In genomic region chr1:204148098-204148406, GRCh38 we compare ENCODE assay signal across 20 cellular contexts. TPM values are rescaled to one million over a fixed set of nuclear protein-coding genes. Genes with fewer than 3 reads are reported as not detected.
DNase-seq lines count a peak whose midpoint lies in the region; ATAC-seq, FAIRE-seq and TF ChIP-seq lines count a peak whose summit lies in the region.
"Had no signal": no experiment of that assay in that cellular context is flagged by ENCODE, and none has a peak within 500 bp of the region (broad histone marks: within the 10 kb centered on the region; RNA-seq: fewer than 3 reads in every experiment).

No MANE protein-coding gene starts in this region.

- no peak for TF ChIP-seq RAD21 in H1 (IDR thresholded peaks at IDR 0.05 in 1 of 2, conservative IDR thresholded peaks at IDR 0.05 in 1 of 2; ENCODE audit: low read depth in 2 of 2, low read length in 2 of 2)

- H3K36me3 ChIP-seq in HUES64 (ENCODE audit: insufficient read depth, low read length) (no peaks in the 10 kb centered on the region), H1 (ENCODE audit: control insufficient read depth in 2 of 4, insufficient read depth in 4 of 4, low read length in 3 of 4) (no peaks in the 10 kb centered on the region), neuronal stem cell (replicated peaks in 1 of 2; ENCODE audit: control insufficient read depth in 2 of 2, insufficient read depth in 2 of 2, low read length in 2 of 2) (no peaks in the 10 kb centered on the region)
- H3K36me3 ChIP-seq: SJCRH30 had no signal

- H4K91ac ChIP-seq in H1 (replicated peaks; ENCODE audit: insufficient read length, low read length) = no peak overlapping the region
- no peak overlapping the region for H4K91ac ChIP-seq in neuronal stem cell (ENCODE audit: low read depth, low read length, poor library complexity)

- H3K18ac ChIP-seq in H1 (ENCODE audit: extremely low read depth, low read length) (no peak overlapping the region), neuronal stem cell (ENCODE audit: low read length) (no peak overlapping the region)

- H3K79me1 ChIP-seq in H1 (ENCODE audit: low read depth, low read length) (peaks cover 2% of the 10 kb centered on the region; the same call in 1 of the 2 replicates), neuronal stem cell (ENCODE audit: low read depth, low read length) (peaks cover 3% of the 10 kb centered on the region)

- H3K9ac ChIP-seq in HUES64 (ENCODE audit: low read depth, low read length) = peak overlapping the region; percentile 52; the same call in 1 of the 2 replicates
- no peak overlapping the region for H3K9ac ChIP-seq in H1 (replicated peaks in 1 of 4; ENCODE audit: extremely low read depth in 1 of 4, low read depth in 3 of 4, low read length in 3 of 4)
- H3K9ac ChIP-seq in neuronal stem cell (ENCODE audit: low read depth, low read length, poor library complexity) = no peak overlapping the region

- peaks cover 12% of the 10 kb centered on the region; the same call in 1 of the 2 replicates for H3K23me2 ChIP-seq in H1 (ENCODE audit: low read depth, low read length)

- no peak overlapping the region for H4K5ac ChIP-seq in H1 (ENCODE audit: insufficient read length, low read depth, low read length)

- POLR2A ChIA-PET in H1 (lab: Charles Lee; ENCODE audit: partially characterized antibody) = interaction anchor here (0.6 to 6.5 kb wide), 6 partner anchors 9 to 152 kb away, joined by 3 to 35 read pairs (median 4); partner anchors contain the start of gene GOLT1A

- no peak overlapping the region for H2BK20ac ChIP-seq in H1 (ENCODE audit: low read length)

- H2BK5ac ChIP-seq in H1 (ENCODE audit: low read depth, low read length) = peak overlapping the region; percentile 37; the same call in 1 of the 2 replicates
- no peak overlapping the region for H2BK5ac ChIP-seq in neuronal stem cell (ENCODE audit: low read length)

- TF ChIP-seq CTCF in C4-2B (conservative IDR thresholded peaks at IDR 0.05) = no peak
- TF ChIP-seq CTCF in H1 (IDR thresholded peaks at IDR 0.05; ENCODE audit: control extremely low read depth in 1 of 3, insufficient read depth in 1 of 3, low read depth in 1 of 3, low read length in 3 of 3) = no peak

- no peak overlapping the region for H3K56ac ChIP-seq in H1 (replicated peaks; ENCODE audit: insufficient read length, low read depth, low read length)

- H2AK5ac ChIP-seq in H1 (ENCODE audit: low read depth, low read length) (no peak overlapping the region), neuronal stem cell (ENCODE audit: low read depth, low read length) (no peak overlapping the region)

- H3K4me1 ChIP-seq in HUES64 (ENCODE audit: insufficient read depth, low read length) = peaks cover 27% of the 10 kb centered on the region
- peaks cover 0 to 44% (median 29%) of the 10 kb centered on the region in 4 experiments; a peak in 6 of 7 replicates for H3K4me1 ChIP-seq in H1 (replicated peaks in 1 of 4; ENCODE audit: control insufficient read depth in 3 of 4, insufficient read depth in 4 of 4, low read length in 3 of 4)
- H3K4me1 ChIP-seq in neuronal stem cell (ENCODE audit: control insufficient read depth in 2 of 2, insufficient read depth in 1 of 2, low read depth in 1 of 2, low read length in 2 of 2) = peaks cover 14 to 17% of the 10 kb centered on the region in 2 donors
- H3K4me1 ChIP-seq: SJCRH30 had no signal

- H3K23ac ChIP-seq in H1 (ENCODE audit: insufficient read length) (no peak overlapping the region), neuronal stem cell (ENCODE audit: low read depth, low read length, poor library complexity) (no peak overlapping the region)

- WGBS in HUES64 = 90% methylated on average over 5 of the region's 5 CpGs
- WGBS in H1 (ENCODE audit: extremely low coverage in 1 of 2, insufficient coverage in 1 of 2, insufficient read length in 1 of 2, insufficient replicate concordance in 2 of 2, low coverage in 1 of 2, low lambda C conversion rate in 2 of 2, missing lambda C conversion rate in 1 of 2), 2 experiments = 88% methylated on average over 5 of the region's 5 CpGs; no CpG with 5 or more reads in 1 of the 2 experiments
- WGBS in neuronal stem cell (ENCODE audit: extremely low coverage in 2 of 2, insufficient read length in 2 of 2, insufficient replicate concordance in 1 of 2), 2 donors = no CpG with 5 or more reads among the region's 5 CpGs

- ATAC-seq in HG03442 (IDR thresholded peaks at IDR 0.05; ENCODE audit: unreplicated experiment) = no peak
- ATAC-seq: PC-3 had no signal

- TF ChIP-seq POLR2A in H1 (IDR thresholded peaks at IDR 0.05; ENCODE audit: control extremely low read depth in 1 of 2, low read depth in 2 of 2, low read length in 2 of 2) = no peak

- no peak overlapping the region; the same call in 1 of the 2 replicates for H2BK12ac ChIP-seq in H1 (ENCODE audit: low read depth, low read length)
- no peak overlapping the region for H2BK12ac ChIP-seq in neuronal stem cell (ENCODE audit: low read length)

- DNase-seq in H1 (ENCODE audit: low read depth in 1 of 2, low spot score in 2 of 2) = no peak
- DNase-seq in neuronal stem cell (ENCODE audit: low spot score) = no peak
- no peak for DNase-seq in NCI-H2196 (lab: John Stamatoyannopoulos, UW; ENCODE audit: unreplicated experiment)
- DNase-seq in NCI-H1436 treated with DMSO at 0.1 percent for 48 hours (lab: John Stamatoyannopoulos, UW) = no peak
- no peak for DNase-seq in NCI-H2081 treated with DMSO at 0.1 percent for 48 hours (lab: John Stamatoyannopoulos, UW)
- DNase-seq: ACHN; Caco-2; CD4-positive, CD25-positive, alpha-beta regulatory T cell; GOT3; Karpas-422; MM.1S; NCI-H1092 treated with DMSO at 0.1 percent for 48 hours; NCI-H1694 treated with DMSO at 0.1 percent for 48 hours; NCI-H446 treated with DMSO at 0.1 percent for 48 hours; PC-3; SJCRH30 had no signal

- H3K27me3 ChIP-seq in HUES64 (ENCODE audit: insufficient read depth, low read length) (peaks cover 19% of the 10 kb centered on the region), H1 (replicated peaks in 1 of 4; ENCODE audit: control insufficient read depth in 3 of 4, extremely low read depth in 1 of 4, insufficient read depth in 3 of 4, low read length in 3 of 4) (peaks cover 0 to 18% (median 14%) of the 10 kb centered on the region in 4 experiments; a peak in 5 of 7 replicates), neuronal stem cell (ENCODE audit: control insufficient read depth in 3 of 3, insufficient read depth in 3 of 3, low read depth in 1 of 3, low read length in 3 of 3) (peaks cover 0 to 24% (median 0%) of the 10 kb centered on the region in 3 experiments)
- H3K27me3 ChIP-seq: SJCRH30 had no signal

- H3K27ac ChIP-seq in C4-2B = peak overlapping the region; percentile 78
- H3K27ac ChIP-seq in HUES64 (ENCODE audit: low read depth, low read length) = peak overlapping the region; percentile 92
- 0 out of 2 replicates have a peak overlapping the region, but pooled peaks have one; percentile 8 for H3K27ac ChIP-seq in H1 (ENCODE audit: low read depth, low read length)
- no peak overlapping the region for H3K27ac ChIP-seq in neuronal stem cell (replicated peaks; ENCODE audit: low read length)
- H3K27ac ChIP-seq: SJCRH30 had no signal

- H3K9me3 ChIP-seq in HUES64 (ENCODE audit: insufficient read depth, low read depth, low read length) (no peaks in the 10 kb centered on the region), H1 (ENCODE audit: insufficient read depth in 2 of 2, low read depth in 1 of 2, low read length in 1 of 2) (no peaks in the 10 kb centered on the region), neuronal stem cell (replicated peaks in 1 of 2; ENCODE audit: control insufficient read depth in 2 of 2, insufficient read depth in 1 of 2, low read depth in 1 of 2, low read length in 2 of 2) (peaks cover 0 to 1% of the 10 kb centered on the region in 2 donors)
- H3K9me3 ChIP-seq: Caco-2, SJCRH30 had no signal

- no peak for FAIRE-seq in H1 (lab: Jason Lieb, UNC)
- FAIRE-seq: GM18507 had no signal

- no peaks in the 10 kb centered on the region for H3K79me2 ChIP-seq in H1 (ENCODE audit: control insufficient read depth in 1 of 2, insufficient read depth in 2 of 2, low read length in 2 of 2)

- no peak overlapping the region for H2AFZ ChIP-seq in H1 (ENCODE audit: low read length)
- peak overlapping the region; percentile 64 for H2AFZ ChIP-seq in neuronal stem cell (ENCODE audit: low read length)

- CTCF ChIA-PET in H1 (lab: Charles Lee; ENCODE audit: partially characterized antibody) = interaction anchor here (1.1 to 4.9 kb wide), 5 partner anchors 12 to 288 kb away, joined by 3 to 34 read pairs (median 3); no protein-coding TSS in a partner anchor

- no peak overlapping the region for H2BK120ac ChIP-seq in H1 (replicated peaks; ENCODE audit: low read depth, low read length)
- no peak overlapping the region for H2BK120ac ChIP-seq in neuronal stem cell (ENCODE audit: low read depth, low read length)

- H4K8ac ChIP-seq in H1 (ENCODE audit: extremely low read depth, insufficient read depth, low read length) = no peak overlapping the region
- H4K8ac ChIP-seq in neuronal stem cell (ENCODE audit: low read depth, low read length) = no peak overlapping the region

- H3K4me2 ChIP-seq in H1 (ENCODE audit: insufficient read depth in 1 of 2, low read depth in 2 of 2, low read length in 2 of 2) (peak overlapping the region; percentile 52 to 53), neuronal stem cell (ENCODE audit: insufficient read depth, low read length, poor library complexity, severe bottlenecking) (no peak overlapping the region)

- no peak for TF ChIP-seq EP300 in H1 (IDR thresholded peaks at IDR 0.05; ENCODE audit: borderline replicate concordance in 1 of 2, low read depth in 2 of 2, low read length in 2 of 2)

- H3K14ac ChIP-seq in H1 (ENCODE audit: insufficient read length) (no peak overlapping the region), neuronal stem cell (ENCODE audit: low read length) (no peak overlapping the region)

- H3K4ac ChIP-seq in H1 (replicated peaks; ENCODE audit: insufficient read length, low read depth, low read length) = no peak overlapping the region
- no peak overlapping the region for H3K4ac ChIP-seq in neuronal stem cell (ENCODE audit: low read length)

- H4K20me1 ChIP-seq in H1 (replicated peaks in 1 of 2; ENCODE audit: control insufficient read depth in 1 of 2, insufficient read depth in 2 of 2, low read length in 2 of 2) = no peaks in the 10 kb centered on the region

- H3K4me3 ChIP-seq in HUES64 (ENCODE audit: low read length) (peak overlapping the region; percentile 13; the same call in 1 of the 2 replicates), H1 (ENCODE audit: extremely low read depth in 1 of 4, insufficient read depth in 2 of 4, low read depth in 3 of 4, low read length in 4 of 4) (peak overlapping the region in 1 of 4 experiments; percentile 30; a peak in 1 of 8 replicates), neuronal stem cell (ENCODE audit: low read length in 2 of 2) (no peak overlapping the region)
- H3K4me3 ChIP-seq: SJCRH30 had no signal

- no peak overlapping the region for H2BK15ac ChIP-seq in H1 (ENCODE audit: low read length)
- H2BK15ac ChIP-seq in neuronal stem cell (ENCODE audit: low read length) = no peak overlapping the region

RNA-seq across cellular contexts. Expression of gene ETNK2, which starts 3.8 kb away (rescaled TPM):
- polyA plus RNA-seq in HUES64 (2013, experiment 1 of 2) = 12.5 TPM
- 15.5 TPM for polyA plus RNA-seq in HUES64 (2013, experiment 2 of 2)
- total RNA-seq in H1 (2021; fragmentation: NEBNext Ultra II Directional; extraction: Animal tissue kit (Norgen Biotek cat#: 25700)) = 20.1 and 23.1 TPM in 2 replicates
- 24.5 and 26.7 TPM in 2 replicates for polyA plus RNA-seq in H1 (2011; rRNA removed)
- 22.8 TPM for polyA plus RNA-seq in H1 (2011; cell fraction: cytosol; rRNA removed)
- 23.2 TPM for polyA plus RNA-seq in H1 (2011; cell fraction: nucleus; rRNA removed)
- polyA plus RNA-seq in H1 (2012, experiment 1 of 2) = 14.3 to 19.9 TPM (median 18.7 TPM) in 4 replicates
- 23.9 TPM for polyA plus RNA-seq in H1 (2012, experiment 2 of 2)
- polyA plus RNA-seq in H1 (2013, experiment 1 of 2) = 11.3 TPM
- polyA plus RNA-seq in H1 (2013, experiment 2 of 2) = 11.4 TPM
- 31.5 and 38.8 TPM in 2 replicates for polyA minus RNA-seq in H1 (2011; rRNA and poly(A)+ RNA removed)
- 11.0 TPM for polyA minus RNA-seq in H1 (2011; cell fraction: cytosol; rRNA and poly(A)+ RNA removed)
- polyA minus RNA-seq in H1 (2011; cell fraction: nucleus; rRNA and poly(A)+ RNA removed) = 10.8 TPM
- 8.8 TPM for polyA plus RNA-seq in neuronal stem cell (2013, experiment 1 of 2)
- polyA plus RNA-seq in neuronal stem cell (2013, experiment 2 of 2) = 8.4 TPM

RNA-seq across cellular contexts. Expression of gene REN, which starts 18.1 kb away (rescaled TPM):
- polyA plus RNA-seq in HUES64 (2013, experiment 1 of 2) = not detected
- polyA plus RNA-seq in HUES64 (2013, experiment 2 of 2) = not detected
- not detected in 2 replicates for total RNA-seq in H1 (2021; fragmentation: NEBNext Ultra II Directional; extraction: Animal tissue kit (Norgen Biotek cat#: 25700))
- polyA plus RNA-seq in H1 (2011; rRNA removed) = 0.05 and 0.11 TPM in 2 replicates
- polyA plus RNA-seq in H1 (2011; cell fraction: cytosol; rRNA removed) = not detected
- not detected for polyA plus RNA-seq in H1 (2011; cell fraction: nucleus; rRNA removed)
- polyA plus RNA-seq in H1 (2012, experiment 1 of 2) = 0.12 TPM in 1 of 4 replicates, not detected in the others
- not detected for polyA plus RNA-seq in H1 (2012, experiment 2 of 2)
- polyA plus RNA-seq in H1 (2013, experiment 1 of 2) = 0.06 TPM
- 0.04 TPM for polyA plus RNA-seq in H1 (2013, experiment 2 of 2)
- 0.38 TPM in 1 of 2 replicates, not detected in the other for polyA minus RNA-seq in H1 (2011; rRNA and poly(A)+ RNA removed)
- not detected for polyA minus RNA-seq in H1 (2011; cell fraction: cytosol; rRNA and poly(A)+ RNA removed)
- polyA minus RNA-seq in H1 (2011; cell fraction: nucleus; rRNA and poly(A)+ RNA removed) = not detected
- not detected for polyA plus RNA-seq in neuronal stem cell (2013, experiment 1 of 2)
- polyA plus RNA-seq in neuronal stem cell (2013, experiment 2 of 2) = not detected
- total RNA-seq: Caco-2; CD4-positive, CD25-positive, alpha-beta regulatory T cell; SJCRH30 had no signal
- polyA plus RNA-seq: CD4-positive, CD25-positive, alpha-beta regulatory T cell had no signal

RNA-seq across cellular contexts. Expression of gene KISS1, which starts 48.2 kb away (rescaled TPM):
- polyA plus RNA-seq in HUES64 (2013, experiment 1 of 2) = not detected
- not detected for polyA plus RNA-seq in HUES64 (2013, experiment 2 of 2)
- total RNA-seq in H1 (2021; fragmentation: NEBNext Ultra II Directional; extraction: Animal tissue kit (Norgen Biotek cat#: 25700)) = 0.88 TPM in 1 of 2 replicates, not detected in the other
- polyA plus RNA-seq in H1 (2011; rRNA removed) = 0.71 and 0.83 TPM in 2 replicates
- polyA plus RNA-seq in H1 (2011; cell fraction: cytosol; rRNA removed) = 0.59 TPM
- polyA plus RNA-seq in H1 (2011; cell fraction: nucleus; rRNA removed) = 0.50 TPM
- 0.37 TPM in 1 of 4 replicates, not detected in the others for polyA plus RNA-seq in H1 (2012, experiment 1 of 2)
- 0.51 TPM for polyA plus RNA-seq in H1 (2012, experiment 2 of 2)
- 0.32 TPM for polyA plus RNA-seq in H1 (2013, experiment 1 of 2)
- polyA plus RNA-seq in H1 (2013, experiment 2 of 2) = 0.07 TPM
- polyA minus RNA-seq in H1 (2011; rRNA and poly(A)+ RNA removed) = not detected in 2 replicates
- polyA minus RNA-seq in H1 (2011; cell fraction: cytosol; rRNA and poly(A)+ RNA removed) = not detected
- polyA minus RNA-seq in H1 (2011; cell fraction: nucleus; rRNA and poly(A)+ RNA removed) = not detected
- not detected for polyA plus RNA-seq in neuronal stem cell (2013, experiment 1 of 2)
- polyA plus RNA-seq in neuronal stem cell (2013, experiment 2 of 2) = not detected
- total RNA-seq: SJCRH30 had no signal
- polyA plus RNA-seq: CD4-positive, CD25-positive, alpha-beta regulatory T cell had no signal
